In the genomic region with DNA sequence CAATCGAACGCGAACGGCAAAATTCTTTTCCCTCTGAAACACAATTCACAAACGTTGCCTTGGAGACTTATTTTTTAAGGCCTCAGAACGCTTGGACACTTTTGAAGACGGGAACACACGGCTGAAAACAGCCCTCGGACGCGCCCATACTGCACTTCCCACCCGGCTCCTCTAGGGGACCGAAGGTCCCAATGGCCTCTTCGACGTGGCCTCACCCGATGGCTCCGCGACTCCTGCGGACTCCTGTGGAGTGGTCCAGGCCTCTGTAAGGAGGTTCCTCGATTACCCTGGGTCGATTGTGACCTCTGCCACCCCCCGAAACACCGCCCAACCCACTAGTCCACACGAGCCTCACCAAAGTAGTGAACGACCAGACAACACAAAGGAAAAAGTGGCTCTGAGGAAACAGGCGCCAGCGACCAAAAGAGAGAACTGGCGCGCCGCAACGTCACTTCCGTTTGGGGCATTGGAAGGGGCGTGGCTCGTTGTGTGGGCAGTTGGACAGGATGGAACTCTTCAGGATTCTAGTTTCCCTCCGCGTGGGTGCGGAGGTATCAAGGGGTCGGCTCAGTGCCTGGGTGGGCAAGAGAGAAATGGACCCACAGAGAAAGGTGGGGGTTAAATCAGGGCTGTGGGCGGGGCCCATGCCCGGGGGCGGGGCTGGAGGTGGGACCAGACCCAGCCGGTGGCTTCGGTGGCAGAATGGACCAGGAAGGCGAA, we compare ENCODE assay signal across 9 cellular contexts. TPM values are rescaled to one million over a fixed set of nuclear protein-coding genes. Genes with fewer than 3 reads are reported as not detected.
DNase-seq lines count a peak whose midpoint lies in the region; TF ChIP-seq lines count a peak whose summit lies in the region.
"Had no signal": no experiment of that assay in that cellular context is flagged by ENCODE, and none has a peak within 500 bp of the region (broad histone marks: within the 10 kb centered on the region; RNA-seq: fewer than 3 reads in every experiment).

TSS of gene ZNF560 (minus strand) at position 434 of the 720 bp plus-strand sequence. CDS start 23,303 bp downstream, outside the sequence.

- WGBS in testis, 2 donors = 1 to 2% methylated on average over 37 to 44 of the region's 44 CpGs

- peak within 1 kb of the TSS; percentile 50 to 66 for H3K4me3 ChIP-seq in testis

- peak within 1 kb of the TSS; percentile 16 to 67 for H3K27ac ChIP-seq in testis

- no peaks in the 10 kb centered on the region for H3K27me3 ChIP-seq in testis

- no peak for TF ChIP-seq POLR2A in testis (IDR thresholded peaks at IDR 0.05)

- intact Hi-C loops in testis (cut with DNase I; ENCODE audit: low total_unique reads) = no loop called here

- no peaks in the 10 kb centered on the region for H3K9me3 ChIP-seq in testis

- TF ChIP-seq CTCF in testis (IDR thresholded peaks at IDR 0.05) = peak; percentile 62 to 68 (median 63)

- in situ Hi-C loops in ACHN (cut with HindIII; ENCODE audit: low pct_ligation_motif_present, low pct_unique_long_range_greater_than_20kb, low sequenced_read_pairs) = no loop called here

- H3K36me3 ChIP-seq in testis (ENCODE audit: low read depth, missing control alignments) = no peaks in the 10 kb centered on the region

- H3K4me1 ChIP-seq in testis = no peaks in the 10 kb centered on the region

- DNase-seq in stimulated activated CD4-positive, alpha-beta T cell treated with anti-CD3 and anti-CD28 coated beads, Interleukin-15, amount 100 ng/mL, for 24 hours = peak; percentile 20
- no peak for DNase-seq in stimulated activated CD4-positive, alpha-beta T cell treated with anti-CD3 and anti-CD28 coated beads, Interleukin-4, amount 100 ng/mL, for 1 hour
- DNase-seq in T1000 (lab: John Stamatoyannopoulos, UW) (peak; percentile 90), fibroblast of peridontal ligament (ENCODE audit: extremely low read depth) (peak; percentile 32), testis (peak; percentile 94), ACHN (no peak), NCI-H2081 (lab: John Stamatoyannopoulos, UW) (no peak)
- DNase-seq in activated effector memory CD4-positive, alpha-beta T cell treated with Interleukin-2 at 50 U/mL for 16 hours = no peak
- DNase-seq: GDM1 had no signal

RNA-seq across cellular contexts. Expression of gene ZNF560, which starts in this region (rescaled TPM):
- total RNA-seq in testis = 10 to 100 TPM; 13.1 to 15.4 TPM
- 8.0 TPM for polyA plus RNA-seq in testis (ENCODE audit: insufficient read depth, low read depth, low replicate concordance)

Comparison
In these comparisons a context has a peak if more than half of its experiments do, and no peak if none do; other contexts are left out.
1. DNase-seq: peak in stimulated activated CD4-positive, alpha-beta T cell treated with anti-CD3 and anti-CD28 coated beads, Interleukin-15, amount 100 ng/mL, for 24 hours (single experiment), T1000 (single experiment), fibroblast of peridontal ligament (single experiment) and testis (single experiment); none in stimulated activated CD4-positive, alpha-beta T cell treated with anti-CD3 and anti-CD28 coated beads, Interleukin-4, amount 100 ng/mL, for 1 hour (single experiment), ACHN (single experiment), activated effector memory CD4-positive, alpha-beta T cell treated with Interleukin-2 at 50 U/mL for 16 hours (single experiment) and NCI-H2081 (0 of 2).